In genomic region chr1:26690576-26691031, GRCh38 we compare ENCODE assay signal across 15 cellular contexts. TPM values are rescaled to one million over a fixed set of nuclear protein-coding genes. Genes with fewer than 3 reads are reported as not detected.
DNase-seq lines count a peak whose midpoint lies in the region; ATAC-seq, FAIRE-seq and TF ChIP-seq lines count a peak whose summit lies in the region.
"Had no signal": no experiment of that assay in that cellular context is flagged by ENCODE, and none has a peak within 500 bp of the region (broad histone marks: within the 10 kb centered on the region; RNA-seq: fewer than 3 reads in every experiment).

No MANE protein-coding gene starts in this region.

- H2AFZ ChIP-seq in DND-41 (ENCODE audit: low read depth, low read length) = peak overlapping the region; percentile 24; the same call in 1 of the 2 replicates
- peak overlapping the region; percentile 83 for H2AFZ ChIP-seq in K562 (ENCODE audit: low read depth, low read length)
- peak overlapping the region; percentile 67 for H2AFZ ChIP-seq in neuron (ENCODE audit: low read depth, low read length)

- H3K4me1 Mint-ChIP-seq in IgD-negative memory B cell = peaks cover 17 to 23% (median 22%) of the 10 kb centered on the region in 3 donors

- BruUV-seq in K562 (replicated peaks; lab: Mats Ljungman, UMichigan) = no TSS peak

- H3K4me3 ChIP-seq in DND-41 (ENCODE audit: low read depth in 1 of 2, low read length in 2 of 2) = no peak overlapping the region
- H3K4me3 ChIP-seq in K562 = no peak overlapping the region
- H3K4me3 ChIP-seq in neuron (ENCODE audit: low read length) = no peak overlapping the region
- H3K4me3 ChIP-seq in effector memory CD4-positive, alpha-beta T cell (ENCODE audit: insufficient read depth, low read depth, low read length, poor library complexity, severe bottlenecking) = no peak overlapping the region
- H3K4me3 ChIP-seq: mucosa of descending colon, sigmoid colon, suprapubic skin had no signal

- POLR2A ChIA-PET in K562 (lab: Yijun Ruan, JAX) = interaction anchor here (0.6 to 15.7 kb wide), 7 partner anchors 8 to 87 kb away, joined by 3 to 159 read pairs (median 5); no protein-coding TSS in a partner anchor

- no peak for FAIRE-seq in K562 (lab: Jason Lieb, UNC)

- H3K9me1 ChIP-seq in K562 (ENCODE audit: control insufficient read depth, insufficient read depth, low read length) = no peaks in the 10 kb centered on the region

- H3K9me3 Mint-ChIP-seq in IgD-negative memory B cell = no peaks in the 10 kb centered on the region
- H3K9me3 Mint-ChIP-seq: activated CD4-positive, alpha-beta memory T cell treated with anti-CD3 and anti-CD28 coated beads for 36 hours; T-helper 2 cell treated with Interferon-gamma antibody and Interleukin-4, amounts not matched to agents 5 μg/mL and 100 μg/mL, for 36 hours had no signal

- H3K4me3 Mint-ChIP-seq in IgD-negative memory B cell = peak overlapping the region in 1 of 4 donors; percentile 60
- H3K4me3 Mint-ChIP-seq: activated CD4-positive, alpha-beta memory T cell treated with anti-CD3 and anti-CD28 coated beads for 36 hours; T-helper 2 cell treated with Interferon-gamma antibody and Interleukin-4, amounts not matched to agents 5 μg/mL and 100 μg/mL, for 36 hours had no signal

- H3K4me1 ChIP-seq in DND-41 (ENCODE audit: insufficient read depth, low read length) = peaks cover 26% of the 10 kb centered on the region
- H3K4me1 ChIP-seq in K562 (replicated peaks in 1 of 2; ENCODE audit: control insufficient read depth in 2 of 2, insufficient read depth in 2 of 2, low read length in 2 of 2) = peaks cover 39 to 50% of the 10 kb centered on the region in 2 experiments
- peaks cover 23% of the 10 kb centered on the region for H3K4me1 ChIP-seq in neuron (ENCODE audit: insufficient read depth, low read length)
- peaks cover 16% of the 10 kb centered on the region for H3K4me1 ChIP-seq in effector memory CD4-positive, alpha-beta T cell (ENCODE audit: control insufficient read depth, insufficient read depth, low read length, poor library complexity, severe bottlenecking)

- intact Hi-C loops in K562 (cut with micrococcal nuclease) (loop anchor here (10.0 kb wide), 2 partner anchors 174 to 186 kb away; partner anchors contain the start of gene SFN), posterior cingulate gyrus (cut with DNase I) (loop anchor here (10.0 kb wide), 1 partner anchor 54 kb away; no protein-coding TSS in a partner anchor)

- H3K9me3 ChIP-seq in DND-41 (ENCODE audit: insufficient read depth, low read length, severe bottlenecking) (no peaks in the 10 kb centered on the region), K562 (replicated peaks; ENCODE audit: control insufficient read depth, insufficient read depth, low read depth, low read length) (no peaks in the 10 kb centered on the region), neuron (ENCODE audit: low read length) (no peaks in the 10 kb centered on the region)
- H3K9me3 ChIP-seq in effector memory CD4-positive, alpha-beta T cell (ENCODE audit: control insufficient read depth, low read length) = no peaks in the 10 kb centered on the region
- H3K9me3 ChIP-seq: mucosa of descending colon, sigmoid colon, suprapubic skin had no signal

- in situ Hi-C loops in K562 (cut with MboI) = no loop called here

- ATAC-seq in DND-41 (ENCODE audit: insufficient read depth, low read depth) (no peak), K562 (no peak), HG03108 (IDR thresholded peaks at IDR 0.05; ENCODE audit: unreplicated experiment) (no peak)
- ATAC-seq: mucosa of descending colon had no signal

- peaks cover 20% of the 10 kb centered on the region for H3K79me2 ChIP-seq in DND-41 (ENCODE audit: insufficient read depth, low read length)
- H3K79me2 ChIP-seq in K562 (ENCODE audit: control insufficient read depth, insufficient read depth, low read length) = peaks cover 26% of the 10 kb centered on the region

- TF ChIP-seq CTCF in DND-41 (IDR thresholded peaks at IDR 0.05; ENCODE audit: borderline replicate concordance, extremely low read depth, low read length, poor library complexity, severe bottlenecking) (no peak), K562 (IDR thresholded peaks at IDR 0.05 in 2 of 3, conservative IDR thresholded peaks at IDR 0.05 in 1 of 3; ENCODE audit: insufficient read depth in 2 of 3, low read depth in 1 of 3, low read length in 3 of 3) (no peak)

- H3K4me2 ChIP-seq in DND-41 (ENCODE audit: insufficient read depth, low read length) = no peak overlapping the region
- no peak overlapping the region for H3K4me2 ChIP-seq in K562 (ENCODE audit: insufficient read depth, low read length)

- no peaks in the 10 kb centered on the region for H3K27me3 ChIP-seq in DND-41 (ENCODE audit: insufficient read depth, low read length, poor library complexity)
- H3K27me3 ChIP-seq in K562 (ENCODE audit: control insufficient read depth in 2 of 2, insufficient read depth in 2 of 2, low read length in 2 of 2) = no peaks in the 10 kb centered on the region
- H3K27me3 ChIP-seq in neuron (ENCODE audit: insufficient read depth, low read length) = no peaks in the 10 kb centered on the region
- no peaks in the 10 kb centered on the region for H3K27me3 ChIP-seq in effector memory CD4-positive, alpha-beta T cell (replicated peaks; ENCODE audit: control insufficient read depth, insufficient read depth, low read length, poor library complexity, severe bottlenecking)
- H3K27me3 ChIP-seq: sigmoid colon, suprapubic skin had no signal

- CTCF ChIA-PET in K562 (lab: Yijun Ruan, JAX; ENCODE audit: low intra/inter-chr PET ratio) = no interaction called here

- H3K9ac ChIP-seq in DND-41 (ENCODE audit: low read depth, low read length) (no peak overlapping the region), K562 (ENCODE audit: insufficient read depth in 1 of 2, low read depth in 2 of 2, low read length in 2 of 2) (peak overlapping the region in 1 of 2 experiments; percentile 46; a peak in 2 of 4 replicates)

- no peak overlapping the region for H3K27ac ChIP-seq in DND-41 (ENCODE audit: low read length)
- H3K27ac ChIP-seq in K562 (ENCODE audit: extremely low read depth, low read depth, low read length) = peak overlapping the region; percentile 62
- no peak overlapping the region for H3K27ac ChIP-seq in effector memory CD4-positive, alpha-beta T cell (ENCODE audit: insufficient read depth, low read length, poor library complexity, severe bottlenecking)
- H3K27ac ChIP-seq: suprapubic skin had no signal

- H4K20me1 ChIP-seq in DND-41 (ENCODE audit: insufficient read depth, low read length) (no peaks in the 10 kb centered on the region), K562 (replicated peaks; ENCODE audit: control insufficient read depth, insufficient read depth, low read length) (no peaks in the 10 kb centered on the region)

- no peaks in the 10 kb centered on the region for H3K27me3 Mint-ChIP-seq in IgD-negative memory B cell
- H3K27me3 Mint-ChIP-seq: activated CD4-positive, alpha-beta memory T cell treated with anti-CD3 and anti-CD28 coated beads for 36 hours had no signal

- H3K36me3 ChIP-seq in DND-41 (ENCODE audit: insufficient read depth, low read length) (no peaks in the 10 kb centered on the region), K562 (ENCODE audit: control insufficient read depth, insufficient read depth, low read length) (no peaks in the 10 kb centered on the region), neuron (ENCODE audit: insufficient read depth, low read length) (no peaks in the 10 kb centered on the region)
- H3K36me3 ChIP-seq in effector memory CD4-positive, alpha-beta T cell (ENCODE audit: control insufficient read depth, insufficient read depth, low read length) = no peaks in the 10 kb centered on the region
- H3K36me3 ChIP-seq: sigmoid colon, suprapubic skin had no signal

- no peak for DNase-seq in DND-41
- peak in 3 of 4 experiments; percentile 14 to 54 (median 26) for DNase-seq in K562 (ENCODE audit: extremely low read depth in 1 of 4, low spot score in 3 of 4)
- DNase-seq in posterior cingulate gyrus = no peak
- no peak for DNase-seq in effector memory CD4-positive, alpha-beta T cell
- DNase-seq: activated CD4-positive, alpha-beta memory T cell treated with anti-CD3 and anti-CD28 coated beads for 36 hours; H7; IMR-90; NCI-H187; sigmoid colon had no signal

- TF ChIP-seq EP300 in K562 (IDR thresholded peaks at IDR 0.05; ENCODE audit: low read length) = no peak

- no peak for TF ChIP-seq POLR2A in K562 (conservative IDR thresholded peaks at IDR 0.05)

- 0 out of 4 replicates have a peak, but pooled peaks of 1 of the 2 experiments have one; percentile 13 for TF ChIP-seq RAD21 in K562 (CRISPR knock-in tag; conservative IDR thresholded peaks at IDR 0.05 in 1 of 2, IDR thresholded peaks at IDR 0.05 in 1 of 2)

- H3K36me3 Mint-ChIP-seq in IgD-negative memory B cell = no peaks in the 10 kb centered on the region
- H3K36me3 Mint-ChIP-seq: activated CD4-positive, alpha-beta memory T cell treated with anti-CD3 and anti-CD28 coated beads for 36 hours had no signal

- H3K27ac Mint-ChIP-seq in IgD-negative memory B cell = peak overlapping the region in 2 of 3 donors; percentile 29 to 78
- H3K27ac Mint-ChIP-seq: activated CD4-positive, alpha-beta memory T cell treated with anti-CD3 and anti-CD28 coated beads for 36 hours; T-helper 2 cell treated with Interferon-gamma antibody and Interleukin-4, amounts not matched to agents 5 μg/mL and 100 μg/mL, for 36 hours had no signal

TF ChIP-seq in K562, 482 proteins besides CTCF, POLR2A, EP300 and RAD21 (continues in another document):
- no peak for TF ChIP-seq PTBP1 (IDR thresholded peaks at IDR 0.05; ENCODE audit: low read depth, low read length)

RNA-seq across cellular contexts. Expression of gene ARID1A, which starts 5.2 kb away (rescaled TPM):
- polyA plus RNA-seq in IgD-negative memory B cell (24.4 TPM), K562 (2011; rRNA removed) (12.9 and 27.1 TPM in 2 replicates), K562 (2014; fragmentation: Illumina TruSeq; extraction: Trizol) (70.1 and 79.0 TPM in 2 replicates), K562 (2014; fragmentation: Nextera tagmentation; extraction: Ambion mirVana) (10 to 100 TPM in 1 of 2 experiments, 1 to 10 TPM in 1; 8.3 to 20.2 TPM), K562 (2014; rRNA removed) (38.6 and 38.7 TPM in 2 replicates)
- total RNA-seq in K562 (2011; cell fraction: chromatin; rRNA removed; ENCODE audit: low replicate concordance) = 233 and 329 TPM in 2 replicates
- 114 and 132 TPM in 2 replicates for total RNA-seq in K562 (2011; cell fraction: nucleolus; rRNA removed)
- total RNA-seq in K562 (2011; cell fraction: nucleoplasm; rRNA removed) = 181 and 229 TPM in 2 replicates
- total RNA-seq in K562 (2014; rRNA removed) (22.1 and 28.9 TPM in 2 replicates), K562 (2014; rRNA removed; fragmentation: Illumina TruSeq; extraction: Trizol) (23.9 and 24.6 TPM in 2 replicates), K562 (2015; rRNA removed; fragmentation: Illumina TruSeq; extraction: Trizol) (22.5 and 25.3 TPM in 2 replicates), K562 (2021) (74.6 and 88.3 TPM in 2 replicates)
- 20.1 and 23.5 TPM in 2 replicates for polyA plus RNA-seq in K562 (2011; cell fraction: cytosol; rRNA removed)
- 59.8 and 83.5 TPM in 2 replicates for polyA plus RNA-seq in K562 (2011; cell fraction: nucleus; rRNA removed)
- polyA plus RNA-seq in K562 (2012) = 54.3 and 62.2 TPM in 2 replicates
- polyA minus RNA-seq in K562 (2011; rRNA and poly(A)+ RNA removed) = 35.4 and 49.8 TPM in 2 replicates
- polyA minus RNA-seq in K562 (2011; cell fraction: cytosol; rRNA and poly(A)+ RNA removed) = 61.6 and 92.0 TPM in 2 replicates
- 27.9 and 38.8 TPM in 2 replicates for polyA minus RNA-seq in K562 (2011; cell fraction: nucleus; rRNA and poly(A)+ RNA removed)

Comparison
In these comparisons a context has a peak if more than half of its experiments do, and no peak if none do; other contexts are left out.
1. DNase-seq: peak in K562 (3 of 4); none in DND-41 (single experiment), posterior cingulate gyrus (0 of 10) and effector memory CD4-positive, alpha-beta T cell (0 of 3).
2. H2AFZ ChIP-seq: peak in every context shown above with its lines; median percentile 83 in K562; 67 in neuron; 24 in DND-41.